In the genomic region with DNA sequence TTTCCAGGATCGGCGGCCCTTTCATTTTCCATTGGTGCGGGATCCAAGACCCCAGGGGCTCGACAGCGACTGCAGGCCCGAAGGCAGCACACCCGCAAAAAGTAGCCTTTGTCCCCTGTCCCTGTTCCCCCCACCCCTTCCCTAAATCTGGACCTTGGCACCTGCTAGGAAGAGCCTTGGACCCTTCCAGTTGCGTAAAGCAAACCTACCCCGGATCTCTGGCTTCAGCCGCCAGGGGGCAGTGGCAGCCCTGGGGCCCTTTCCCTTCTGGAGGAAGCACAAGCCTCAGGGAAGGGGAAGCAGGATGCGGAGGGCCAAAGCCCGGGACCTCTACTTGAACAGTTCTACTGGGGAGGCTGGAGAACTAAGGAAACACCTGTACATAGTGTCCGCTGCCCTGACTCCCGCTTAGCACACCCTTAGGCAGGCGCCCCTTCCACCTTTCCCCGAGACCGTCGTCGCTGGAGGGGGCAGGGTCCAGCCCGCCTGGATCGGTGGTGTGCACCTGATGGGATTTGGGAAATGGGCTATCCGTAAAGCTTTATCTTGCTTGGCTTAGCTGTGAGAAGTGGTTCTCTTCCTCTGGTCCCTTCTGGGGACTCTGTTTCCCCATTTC, we compare ENCODE assay signal across 9 cellular contexts. TPM values are rescaled to one million over a fixed set of nuclear protein-coding genes. Genes with fewer than 3 reads are reported as not detected.
DNase-seq lines count a peak whose midpoint lies in the region; ATAC-seq and TF ChIP-seq lines count a peak whose summit lies in the region.
"Not testable (repeated sequence)": the region's sequence is repeated elsewhere in the genome, so short reads cannot be mapped to it uniquely, and the experiment has no call there.
"Had no signal": no experiment of that assay in that cellular context is flagged by ENCODE, and none has a peak within 500 bp of the region (broad histone marks: within the 10 kb centered on the region; RNA-seq: fewer than 3 reads in every experiment).

No MANE protein-coding gene starts in this region.

- TF ChIP-seq POLR2A in heart left ventricle (IDR thresholded peaks at IDR 0.05); spleen (IDR thresholded peaks at IDR 0.05): not testable (repeated sequence)

- intact Hi-C loops in OCI-LY7 (cut with micrococcal nuclease; ENCODE audit: unreplicated experiment); heart left ventricle (cut with DNase I); spleen (cut with DNase I; ENCODE audit: low total_unique reads): not testable (repeated sequence)

- not testable (repeated sequence) for H3K27me3 ChIP-seq in AG04450 (ENCODE audit: control insufficient read depth, insufficient read depth, low read length); GM23338 (ENCODE audit: insufficient read depth); endodermal cell (ENCODE audit: control insufficient read depth, insufficient read depth, low read length, poor library complexity, severe bottlenecking); heart left ventricle; spleen (replicated peaks in 1 of 7)

- WGBS in endodermal cell (ENCODE audit: insufficient coverage in 1 of 2, insufficient read length in 1 of 2), 2 experiments = 89 to 91% methylated on average over 8 to 17 of the region's 22 CpGs
- 79 to 92% (median 83%) methylated on average over 6 to 22 of the region's 22 CpGs for WGBS in heart left ventricle, 4 donors
- 75 to 93% (median 91%) methylated on average over 12 to 22 of the region's 22 CpGs for WGBS in spleen, 5 donors

- H3K4me3 Mint-ChIP-seq in GM23338, WTC11, endodermal cell, nephron progenitor cell: not testable (repeated sequence)

- not testable (repeated sequence) for H4K20me1 ChIP-seq in GM23338 (replicated peaks; ENCODE audit: insufficient read depth); OCI-LY7 (ENCODE audit: insufficient read depth, low read length)

- not testable (repeated sequence) for H3K9ac ChIP-seq in endodermal cell (ENCODE audit: extremely low read depth, low read length, poor library complexity, severe bottlenecking)

- peaks cover 27% of the 10 kb centered on the region; the same call in 2 of the 3 replicates for H3K36me3 Mint-ChIP-seq in GM23338 (ENCODE audit: low read depth)
- H3K36me3 Mint-ChIP-seq in WTC11 = peaks cover 16% of the 10 kb centered on the region
- H3K36me3 Mint-ChIP-seq in endodermal cell (ENCODE audit: low read depth); nephron progenitor cell (ENCODE audit: low read depth): not testable (repeated sequence)

- H3F3A ChIP-seq in GM23338 (replicated peaks; ENCODE audit: low read depth) = not testable (repeated sequence)

- not testable (repeated sequence) for DNase-seq in AG04450 (ENCODE audit: low read depth, low spot score); OCI-LY7 (ENCODE audit: low spot score); endodermal cell; heart left ventricle; nephron progenitor cell
- DNase-seq in GM23338 (ENCODE audit: low spot score) (peak; percentile 45), WTC11 (ENCODE audit: low spot score) (peak; percentile 54), spleen (peak; percentile 69)

- not testable (repeated sequence) for H3K9me2 ChIP-seq in GM23338 (ENCODE audit: insufficient read depth); OCI-LY7 (ENCODE audit: insufficient read depth, low read length)

- BruUV-seq in OCI-LY7 (replicated peaks; lab: Mats Ljungman, UMichigan) = not testable (repeated sequence)

- H3K4me1 Mint-ChIP-seq in GM23338, WTC11, endodermal cell, nephron progenitor cell: not testable (repeated sequence)

- H2AFZ ChIP-seq in GM23338; OCI-LY7 (ENCODE audit: low read length): not testable (repeated sequence)

- ATAC-seq in GM23338 (peak; percentile 90), WTC11 (peak; percentile 84), heart left ventricle (peak in 2 of 4 donors; percentile 3 to 4)

- not testable (repeated sequence) for H3K27ac Mint-ChIP-seq in GM23338, WTC11, endodermal cell, nephron progenitor cell

- H3K9me3 Mint-ChIP-seq in GM23338, WTC11, endodermal cell, nephron progenitor cell: not testable (repeated sequence)

- H3K27ac ChIP-seq in AG04450 (ENCODE audit: low read depth, low read length); GM23338 (ENCODE audit: low read depth); OCI-LY7 (ENCODE audit: low read depth, low read length, poor library complexity, severe bottlenecking); endodermal cell (ENCODE audit: low read depth, low read length); heart left ventricle; spleen: not testable (repeated sequence)

- not testable (repeated sequence) for H3K27me3 Mint-ChIP-seq in GM23338 (ENCODE audit: insufficient read depth, low read depth, poor library complexity); WTC11 (ENCODE audit: low read depth); endodermal cell (ENCODE audit: insufficient read depth); nephron progenitor cell (ENCODE audit: low read depth, poor library complexity)

- H3K4me1 ChIP-seq in GM23338 (ENCODE audit: insufficient read depth); OCI-LY7 (ENCODE audit: insufficient read depth, low read length, poor library complexity, severe bottlenecking); endodermal cell (ENCODE audit: control insufficient read depth, insufficient read depth, low read length); heart left ventricle: not testable (repeated sequence)
- peaks cover 0 to 15% (median 0%) of the 10 kb centered on the region in 6 donors for H3K4me1 ChIP-seq in spleen

- not testable (repeated sequence) for H3K4me2 ChIP-seq in GM23338; OCI-LY7 (ENCODE audit: low read length)

- CTCF ChIA-PET in AG04450 (lab: Charles Lee); OCI-LY7 (lab: Charles Lee; ENCODE audit: unreplicated experiment); WTC11 (lab: Charles Lee): not testable (repeated sequence)

- H3K9me3 ChIP-seq in AG04450 (ENCODE audit: control insufficient read depth, insufficient read depth, low read length); OCI-LY7 (ENCODE audit: low read length); endodermal cell (ENCODE audit: control insufficient read depth, low read length); heart left ventricle; spleen: not testable (repeated sequence)

- not testable (repeated sequence) for H3K36me3 ChIP-seq in GM23338 (ENCODE audit: insufficient read depth); endodermal cell (ENCODE audit: control insufficient read depth, insufficient read depth, low read length)
- peaks cover 12% of the 10 kb centered on the region for H3K36me3 ChIP-seq in OCI-LY7 (ENCODE audit: insufficient read depth, low read length)
- peaks cover 0 to 36% (median 25%) of the 10 kb centered on the region in 9 donors for H3K36me3 ChIP-seq in heart left ventricle
- peaks cover 0 to 56% (median 19%) of the 10 kb centered on the region in 6 donors for H3K36me3 ChIP-seq in spleen

- TF ChIP-seq CTCF in AG04450 (IDR thresholded peaks at IDR 0.05; ENCODE audit: low read depth, low read length) = peak; percentile 23; the same call in 1 of the 2 replicates
- peak; percentile 47 to 64 for TF ChIP-seq CTCF in GM23338 (conservative IDR thresholded peaks at IDR 0.05; ENCODE audit: low read depth in 2 of 2)
- TF ChIP-seq CTCF in OCI-LY7 (conservative IDR thresholded peaks at IDR 0.05; ENCODE audit: low read length) = peak; percentile 52
- TF ChIP-seq CTCF in WTC11 (IDR thresholded peaks at IDR 0.05) = peak; percentile 23; the same call in 1 of the 2 replicates
- peak; percentile 68 for TF ChIP-seq CTCF in endodermal cell (conservative IDR thresholded peaks at IDR 0.05)
- TF ChIP-seq CTCF in heart left ventricle (IDR thresholded peaks at IDR 0.05) = peak in 8 of 12 donors; percentile 7 to 38 (median 14)
- peak; percentile 17 for TF ChIP-seq CTCF in nephron progenitor cell (IDR thresholded peaks at IDR 0.05)
- peak in 7 of 11 experiments; percentile 10 to 43 (median 31) for TF ChIP-seq CTCF in spleen (IDR thresholded peaks at IDR 0.05 in 8 of 11, conservative IDR thresholded peaks at IDR 0.05 in 3 of 11)

- H3K4me3 ChIP-seq in AG04450 (ENCODE audit: low read depth, low read length); GM23338; OCI-LY7 (ENCODE audit: low read depth, low read length, poor library complexity, severe bottlenecking); endodermal cell (ENCODE audit: low read length); heart left ventricle; spleen: not testable (repeated sequence)

- not testable (repeated sequence) for H3K79me2 ChIP-seq in GM23338 (replicated peaks; ENCODE audit: insufficient read depth); OCI-LY7 (ENCODE audit: insufficient read depth, low read depth, low read length)

- POLR2A ChIA-PET in AG04450 (lab: Yijun Ruan, JAX); WTC11 (lab: Charles Lee): not testable (repeated sequence)
- POLR2A ChIA-PET in OCI-LY7 (lab: Charles Lee) = interaction anchor here (0.6 kb wide), 1 partner anchor 1766 kb away, joined by 3 read pairs; no protein-coding TSS in a partner anchor

RNA-seq across cellular contexts. Expression of a gene that starts 21.3 kb away (rescaled TPM):
- polyA plus RNA-seq in AG04450 (2011; rRNA removed) = 3.5 and 4.9 TPM in 2 replicates
- polyA minus RNA-seq in AG04450 (2011; rRNA and poly(A)+ RNA removed) = 8.1 and 8.7 TPM in 2 replicates
- 37.1 and 39.8 TPM in 2 replicates for total RNA-seq in GM23338 (2014; rRNA removed; shearing (Covaris generic))
- polyA plus RNA-seq in GM23338 (2016; fragmentation: Nextera tagmentation; extraction: Ambion mirVana) = 24.1 and 24.5 TPM in 2 replicates
- total RNA-seq in OCI-LY7 (2014; rRNA removed; shearing (Covaris generic)) = 11.5 and 14.8 TPM in 2 replicates
- 75.9 and 77.4 TPM in 2 replicates for total RNA-seq in OCI-LY7 (2022)
- total RNA-seq in WTC11 (2021) = 54.8 to 59.0 TPM (median 56.5 TPM) in 3 replicates
- total RNA-seq in endodermal cell = 10 to 100 TPM; 51.6 to 56.0 TPM
- 47.5 TPM for polyA plus RNA-seq in endodermal cell (2013, experiment 1 of 2)
- polyA plus RNA-seq in endodermal cell (2013, experiment 2 of 2) = 43.5 TPM
- total RNA-seq in heart left ventricle = 10 to 100 TPM; 10.9 to 23.2 (median 16.1) TPM
- 10 to 100 TPM in 1 of 2 donors, 1 to 10 TPM in 1; 8.3 to 16.8 TPM for polyA plus RNA-seq in heart left ventricle
- total RNA-seq in spleen = 10 to 100 TPM; 32.5 to 47.4 (median 40.1) TPM
- 10 to 100 TPM in 2 of 3 donors, 1 to 10 TPM in 1; 8.6 to 16.5 (median 10.2) TPM for polyA plus RNA-seq in spleen

RNA-seq across cellular contexts. Expression of a gene that starts 23.0 kb away (rescaled TPM):
- 0.09 TPM in 1 of 2 replicates, not detected in the other for polyA plus RNA-seq in AG04450 (2011; rRNA removed)
- not detected in 2 replicates for polyA minus RNA-seq in AG04450 (2011; rRNA and poly(A)+ RNA removed)
- not detected in 2 replicates for total RNA-seq in GM23338 (2014; rRNA removed; shearing (Covaris generic))
- polyA plus RNA-seq in GM23338 (2016; fragmentation: Nextera tagmentation; extraction: Ambion mirVana) = not detected in 2 replicates
- 1.4 and 2.4 TPM in 2 replicates for total RNA-seq in OCI-LY7 (2014; rRNA removed; shearing (Covaris generic))
- total RNA-seq in OCI-LY7 (2022) = 1.3 and 3.7 TPM in 2 replicates
- total RNA-seq in WTC11 (2021) = 0.15 to 0.60 TPM (median 0.30 TPM) in 3 replicates
- under 1 TPM in 1 of 2 donors, not detected in 1; 0.55 TPM for total RNA-seq in endodermal cell
- polyA plus RNA-seq in endodermal cell (2013, experiment 1 of 2) = 0.32 TPM
- 0.50 TPM for polyA plus RNA-seq in endodermal cell (2013, experiment 2 of 2)
- 1 to 10 TPM in 1 of 9 donors, under 1 TPM in 2, not detected in 6; 0.40 to 1.7 (median 0.64) TPM for total RNA-seq in heart left ventricle
- under 1 TPM; 0.06 to 0.46 TPM for polyA plus RNA-seq in heart left ventricle
- total RNA-seq in spleen = 1 to 10 TPM in 3 of 7 donors, under 1 TPM in 1, not detected in 3; 0.23 to 1.4 (median 1.2) TPM
- polyA plus RNA-seq in spleen = 1 to 10 TPM in 1 of 3 donors, under 1 TPM in 2; 0.64 to 1.9 (median 0.74) TPM
- total RNA-seq: frontal cortex had no signal

Comparison
In these comparisons a context has a peak if more than half of its experiments do, and no peak if none do; other contexts are left out.
1. CTCF ChIP-seq: peak in every context shown above with its lines; median percentile 68 in endodermal cell; 56 in GM23338; 52 in OCI-LY7; 31 in spleen; 23 in AG04450; 23 in WTC11; 17 in nephron progenitor cell; 14 in heart left ventricle.